21 cellular contexts compared by ENCODE assay signal in the genomic region with DNA sequence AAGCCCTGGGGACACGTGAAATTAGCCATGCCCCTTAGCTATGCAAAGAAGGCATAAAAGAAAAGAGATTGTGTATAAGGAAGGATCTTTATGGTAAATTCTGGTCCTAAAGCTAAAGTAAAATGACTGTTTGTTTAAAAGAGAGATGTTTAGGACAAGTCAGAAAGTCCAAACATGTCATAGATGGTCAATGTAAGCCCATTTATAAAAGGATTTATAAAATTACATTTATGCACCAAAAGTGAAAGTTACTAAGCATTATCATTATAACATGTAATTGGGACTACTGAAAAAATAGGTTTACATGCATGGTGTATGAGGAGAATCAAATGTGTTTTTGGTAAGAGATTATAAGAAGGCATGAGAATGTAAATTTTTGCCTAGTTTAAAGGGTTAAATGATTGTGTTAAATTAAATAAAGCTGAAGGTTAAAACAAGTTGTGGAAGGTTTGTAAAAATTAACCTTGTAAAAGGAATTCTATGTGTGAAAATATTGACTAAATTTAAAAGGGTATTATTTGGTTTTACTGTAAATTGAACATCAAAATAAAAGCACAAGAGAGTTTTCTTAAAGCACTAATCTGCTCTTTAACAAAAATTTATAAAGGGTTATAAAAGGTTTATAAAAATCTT. TPM values are rescaled to one million over a fixed set of nuclear protein-coding genes. Genes with fewer than 3 reads are reported as not detected.
DNase-seq lines count a peak whose midpoint lies in the region; ATAC-seq and TF ChIP-seq lines count a peak whose summit lies in the region.
"Had no signal": no experiment of that assay in that cellular context is flagged by ENCODE, and none has a peak within 500 bp of the region (broad histone marks: within the 10 kb centered on the region; RNA-seq: fewer than 3 reads in every experiment).

No MANE protein-coding gene starts in this region.

- TF ChIP-seq CTCF in GM23338 (conservative IDR thresholded peaks at IDR 0.05; ENCODE audit: low read depth in 2 of 2) (no peak), upper lobe of right lung (IDR thresholded peaks at IDR 0.05) (no peak), mucosa of descending colon (IDR thresholded peaks at IDR 0.05) (no peak)

- H3F3A ChIP-seq in GM23338 (replicated peaks; ENCODE audit: low read depth): 0 out of 2 replicates have a peak, but pooled peaks cover under 1% of the 10 kb centered on the region

- no peaks in the 10 kb centered on the region for H3K79me2 ChIP-seq in GM23338 (replicated peaks; ENCODE audit: insufficient read depth)

- peaks cover 72% of the 10 kb centered on the region for H3K9me3 Mint-ChIP-seq in GM23338

- no peaks in the 10 kb centered on the region for H3K4me1 Mint-ChIP-seq in GM23338
- H3K4me1 Mint-ChIP-seq: T-cell had no signal

- no peaks in the 10 kb centered on the region for H3K27me3 ChIP-seq in GM23338 (ENCODE audit: insufficient read depth)
- no peaks in the 10 kb centered on the region for H3K27me3 ChIP-seq in upper lobe of right lung
- H3K27me3 ChIP-seq: MG63 had no signal

- H3K36me3 ChIP-seq in GM23338 (ENCODE audit: insufficient read depth): peaks cover 17% of the 10 kb centered on the region; the same call in 1 of the 2 replicates
- H3K36me3 ChIP-seq in upper lobe of right lung: no peaks in the 10 kb centered on the region
- no peaks in the 10 kb centered on the region for H3K36me3 ChIP-seq in mucosa of descending colon (ENCODE audit: low read depth)
- H3K36me3 ChIP-seq: MG63 had no signal

- H4K20me1 ChIP-seq in GM23338 (replicated peaks; ENCODE audit: insufficient read depth): no peaks in the 10 kb centered on the region

- no peak overlapping the region for H3K4me2 ChIP-seq in GM23338
- H3K4me2 ChIP-seq: KMS-11, SK-N-SH had no signal

- H3K9me2 ChIP-seq in GM23338 (ENCODE audit: insufficient read depth): peaks cover 8% of the 10 kb centered on the region; the same call in 1 of the 2 replicates
- H3K9me2 ChIP-seq: SK-N-SH had no signal

- H3K27me3 Mint-ChIP-seq in GM23338 (ENCODE audit: insufficient read depth, low read depth, poor library complexity): no peaks in the 10 kb centered on the region
- H3K27me3 Mint-ChIP-seq: T-cell had no signal

- peak; percentile 55 for DNase-seq in DMS53 (lab: John Stamatoyannopoulos, UW)
- no peak for DNase-seq in DMS53 treated with DMSO at 0.1 percent for 48 hours (lab: John Stamatoyannopoulos, UW; ENCODE audit: unreplicated experiment)
- DNase-seq in GM23338 (ENCODE audit: low spot score): peak; percentile 55
- DNase-seq in RKO (ENCODE audit: low spot score): peak; percentile 29
- DNase-seq in iPS DF 4.7 (ENCODE audit: extremely low read depth, low spot score): peak; percentile 28
- DNase-seq in upper lobe of right lung: no peak
- no peak for DNase-seq in mucosa of descending colon
- no peak for DNase-seq in NCI-H524 (lab: John Stamatoyannopoulos, UW)
- DNase-seq: C1 segment of cervical spinal cord, GM23248, MG63, NCI-H1092, NCI-H146, NCI-H2107, NCI-H2227 treated with DMSO at 0.1 percent for 48 hours, NCI-H526 treated with DMSO at 0.1 percent for 48 hours, Right ventricle myocardium superior, SK-N-SH, T-cell had no signal

- intact Hi-C loops in upper lobe of right lung (cut with DNase I) (no loop called here), mucosa of descending colon (cut with DNase I, micrococcal nuclease) (no loop called here)

- H3K27ac ChIP-seq in GM23338 (ENCODE audit: low read depth) (no peak overlapping the region), upper lobe of right lung (no peak overlapping the region)
- H3K27ac ChIP-seq: GM23248, KMS-11 had no signal

- H3K27ac Mint-ChIP-seq in GM23338: no peak overlapping the region
- H3K27ac Mint-ChIP-seq: T-cell had no signal

- no peak overlapping the region for H2AFZ ChIP-seq in GM23338
- H2AFZ ChIP-seq: GM23248 had no signal

- H3K9me3 ChIP-seq in upper lobe of right lung (no peaks in the 10 kb centered on the region), mucosa of descending colon (peaks cover 14% of the 10 kb centered on the region)
- H3K9me3 ChIP-seq: SK-N-SH had no signal

- H3K4me3 ChIP-seq in GM23338 (no peak overlapping the region), upper lobe of right lung (no peak overlapping the region), mucosa of descending colon (no peak overlapping the region)
- H3K4me3 ChIP-seq: GM23248, MG63 had no signal

- peaks cover 57% of the 10 kb centered on the region for H3K36me3 Mint-ChIP-seq in GM23338 (ENCODE audit: low read depth)
- H3K36me3 Mint-ChIP-seq: T-cell had no signal

- H3K4me1 ChIP-seq in GM23338 (ENCODE audit: insufficient read depth) (no peaks in the 10 kb centered on the region), upper lobe of right lung (no peaks in the 10 kb centered on the region), mucosa of descending colon (ENCODE audit: low read depth) (peaks cover 3% of the 10 kb centered on the region)

- ATAC-seq in GM23338: no peak
- no peak for ATAC-seq in upper lobe of right lung
- no peak for ATAC-seq in mucosa of descending colon
- ATAC-seq: Panc1, T-cell had no signal

- H3K4me3 Mint-ChIP-seq in GM23338: no peak overlapping the region
- H3K4me3 Mint-ChIP-seq: T-cell had no signal

TF ChIP-seq in GM23338, 12 proteins besides CTCF, POLR2A, EP300 and RAD21 (continues in another document):
- TF ChIP-seq EZH2phosphoT487 (IDR thresholded peaks at IDR 0.05; ENCODE audit: unreplicated experiment) (no peak), EZH2 (IDR thresholded peaks at IDR 0.05; ENCODE audit: low read depth, unreplicated experiment) (no peak), JUNB (IDR thresholded peaks at IDR 0.05; ENCODE audit: unreplicated experiment) (no peak), STAT1 (IDR thresholded peaks at IDR 0.05; ENCODE audit: unreplicated experiment) (no peak), CREB1 (CRISPR knock-in tag; IDR thresholded peaks at IDR 0.05; ENCODE audit: low read depth) (no peak)
- TF ChIP-seq, protein P1, sequence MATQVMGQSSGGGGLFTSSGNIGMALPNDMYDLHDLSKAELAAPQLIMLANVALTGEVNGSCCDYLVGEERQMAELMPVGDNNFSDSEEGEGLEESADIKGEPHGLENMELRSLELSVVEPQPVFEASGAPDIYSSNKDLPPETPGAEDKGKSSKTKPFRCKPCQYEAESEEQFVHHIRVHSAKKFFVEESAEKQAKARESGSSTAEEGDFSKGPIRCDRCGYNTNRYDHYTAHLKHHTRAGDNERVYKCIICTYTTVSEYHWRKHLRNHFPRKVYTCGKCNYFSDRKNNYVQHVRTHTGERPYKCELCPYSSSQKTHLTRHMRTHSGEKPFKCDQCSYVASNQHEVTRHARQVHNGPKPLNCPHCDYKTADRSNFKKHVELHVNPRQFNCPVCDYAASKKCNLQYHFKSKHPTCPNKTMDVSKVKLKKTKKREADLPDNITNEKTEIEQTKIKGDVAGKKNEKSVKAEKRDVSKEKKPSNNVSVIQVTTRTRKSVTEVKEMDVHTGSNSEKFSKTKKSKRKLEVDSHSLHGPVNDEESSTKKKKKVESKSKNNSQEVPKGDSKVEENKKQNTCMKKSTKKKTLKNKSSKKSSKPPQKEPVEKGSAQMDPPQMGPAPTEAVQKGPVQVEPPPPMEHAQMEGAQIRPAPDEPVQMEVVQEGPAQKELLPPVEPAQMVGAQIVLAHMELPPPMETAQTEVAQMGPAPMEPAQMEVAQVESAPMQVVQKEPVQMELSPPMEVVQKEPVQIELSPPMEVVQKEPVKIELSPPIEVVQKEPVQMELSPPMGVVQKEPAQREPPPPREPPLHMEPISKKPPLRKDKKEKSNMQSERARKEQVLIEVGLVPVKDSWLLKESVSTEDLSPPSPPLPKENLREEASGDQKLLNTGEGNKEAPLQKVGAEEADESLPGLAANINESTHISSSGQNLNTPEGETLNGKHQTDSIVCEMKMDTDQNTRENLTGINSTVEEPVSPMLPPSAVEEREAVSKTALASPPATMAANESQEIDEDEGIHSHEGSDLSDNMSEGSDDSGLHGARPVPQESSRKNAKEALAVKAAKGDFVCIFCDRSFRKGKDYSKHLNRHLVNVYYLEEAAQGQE (IDR thresholded peaks at IDR 0.05; ENCODE audit: unreplicated experiment): no peak

RNA-seq across cellular contexts. Expression of a gene that starts 50.4 kb away (rescaled TPM):
- total RNA-seq in GM23338 (2014; rRNA removed; shearing (Covaris generic)): not detected in 2 replicates
- polyA plus RNA-seq in GM23338 (2016; fragmentation: Nextera tagmentation; extraction: Ambion mirVana): not detected in 2 replicates
- 11.2 TPM for total RNA-seq in upper lobe of right lung
- 1,000 to 10,000 TPM in 2 of 3 donors, 100 to 1,000 TPM in 1; 685 to 1,687 (median 1,460) TPM for total RNA-seq in mucosa of descending colon
- total RNA-seq: GM23248, Right ventricle myocardium superior had no signal
- polyA plus RNA-seq: GM23248 had no signal

Comparison
In these comparisons a context has a peak if more than half of its experiments do, and no peak if none do; other contexts are left out.
1. DNase-seq: peak in DMS53 (single experiment), GM23338 (single experiment), RKO (single experiment) and iPS DF 4.7 (single experiment); none in DMS53 treated with DMSO at 0.1 percent for 48 hours (single experiment), upper lobe of right lung (single experiment), mucosa of descending colon (0 of 3) and NCI-H524 (0 of 2).
2. RNA of a gene that starts 50.4 kb away (total RNA-seq): 685 to 1,687 TPM in mucosa of descending colon; 11.2 TPM in upper lobe of right lung (single experiment) and not detected in GM23338; every median in the first group is over 10 times any median in the second.